1 cellular context compared by ENCODE assay signal in the genomic region with DNA sequence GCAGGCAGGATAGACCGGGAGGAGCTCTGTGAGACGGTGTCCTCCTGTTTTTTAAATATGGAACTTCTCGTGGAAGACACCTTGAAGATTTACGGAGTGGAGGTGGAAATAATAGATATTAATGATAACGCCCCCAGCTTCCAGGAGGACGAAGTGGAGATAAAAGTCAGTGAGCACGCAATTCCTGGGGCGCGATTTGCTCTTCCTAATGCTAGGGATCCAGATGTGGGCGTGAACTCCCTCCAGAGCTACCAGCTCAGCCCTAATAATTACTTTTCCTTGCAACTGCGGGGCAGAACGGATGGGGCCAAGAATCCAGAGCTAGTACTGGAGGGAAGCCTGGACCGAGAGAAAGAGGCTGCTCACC.
TF ChIP-seq lines count a peak whose summit lies in the region.

No MANE protein-coding gene starts in this region.

TF ChIP-seq in neural cell, 6 proteins besides CTCF, POLR2A, EP300 and RAD21 (continued from another document):
- TF ChIP-seq POLR2AphosphoS5 (IDR thresholded peaks at IDR 0.05), result no peak
- TF ChIP-seq, protein P1, sequence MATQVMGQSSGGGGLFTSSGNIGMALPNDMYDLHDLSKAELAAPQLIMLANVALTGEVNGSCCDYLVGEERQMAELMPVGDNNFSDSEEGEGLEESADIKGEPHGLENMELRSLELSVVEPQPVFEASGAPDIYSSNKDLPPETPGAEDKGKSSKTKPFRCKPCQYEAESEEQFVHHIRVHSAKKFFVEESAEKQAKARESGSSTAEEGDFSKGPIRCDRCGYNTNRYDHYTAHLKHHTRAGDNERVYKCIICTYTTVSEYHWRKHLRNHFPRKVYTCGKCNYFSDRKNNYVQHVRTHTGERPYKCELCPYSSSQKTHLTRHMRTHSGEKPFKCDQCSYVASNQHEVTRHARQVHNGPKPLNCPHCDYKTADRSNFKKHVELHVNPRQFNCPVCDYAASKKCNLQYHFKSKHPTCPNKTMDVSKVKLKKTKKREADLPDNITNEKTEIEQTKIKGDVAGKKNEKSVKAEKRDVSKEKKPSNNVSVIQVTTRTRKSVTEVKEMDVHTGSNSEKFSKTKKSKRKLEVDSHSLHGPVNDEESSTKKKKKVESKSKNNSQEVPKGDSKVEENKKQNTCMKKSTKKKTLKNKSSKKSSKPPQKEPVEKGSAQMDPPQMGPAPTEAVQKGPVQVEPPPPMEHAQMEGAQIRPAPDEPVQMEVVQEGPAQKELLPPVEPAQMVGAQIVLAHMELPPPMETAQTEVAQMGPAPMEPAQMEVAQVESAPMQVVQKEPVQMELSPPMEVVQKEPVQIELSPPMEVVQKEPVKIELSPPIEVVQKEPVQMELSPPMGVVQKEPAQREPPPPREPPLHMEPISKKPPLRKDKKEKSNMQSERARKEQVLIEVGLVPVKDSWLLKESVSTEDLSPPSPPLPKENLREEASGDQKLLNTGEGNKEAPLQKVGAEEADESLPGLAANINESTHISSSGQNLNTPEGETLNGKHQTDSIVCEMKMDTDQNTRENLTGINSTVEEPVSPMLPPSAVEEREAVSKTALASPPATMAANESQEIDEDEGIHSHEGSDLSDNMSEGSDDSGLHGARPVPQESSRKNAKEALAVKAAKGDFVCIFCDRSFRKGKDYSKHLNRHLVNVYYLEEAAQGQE (IDR thresholded peaks at IDR 0.05; ENCODE audit: borderline replicate concordance), result no peak
- TF ChIP-seq SMC3 (conservative IDR thresholded peaks at IDR 0.05; ENCODE audit: poor library complexity), result no peak
- TF ChIP-seq TAF1 (IDR thresholded peaks at IDR 0.05; ENCODE audit: low read depth), result no peak
TF ChIP-seq in neural cell: peak in this region for 0.
